ENCODE assay signal across 18 cellular contexts in genomic region chr6:136344420-136344819, GRCh38. TPM values are rescaled to one million over a fixed set of nuclear protein-coding genes. Genes with fewer than 3 reads are reported as not detected.
DNase-seq lines count a peak whose midpoint lies in the region; ATAC-seq and TF ChIP-seq lines count a peak whose summit lies in the region.
"Had no signal": no experiment of that assay in that cellular context is flagged by ENCODE, and none has a peak within 500 bp of the region (broad histone marks: within the 10 kb centered on the region; RNA-seq: fewer than 3 reads in every experiment).

No MANE protein-coding gene starts in this region.

- ATAC-seq in WTC11 = no peak
- ATAC-seq in stimulated activated effector memory CD8-positive, alpha-beta T cell treated with anti-CD3 and anti-CD28 coated beads, Interleukin-12 subunit alpha, Interleukin-12 subunit beta, amount 100 ng/mL, for 72 hours = no peak
- no peak for ATAC-seq in HG03095 (IDR thresholded peaks at IDR 0.05; ENCODE audit: unreplicated experiment)
- ATAC-seq: activated CD8-positive, alpha-beta T cell treated with anti-CD3 and anti-CD28 coated beads for 36 hours; foreskin keratinocyte; left lung; Panc1 had no signal

- POLR2A ChIA-PET in BJ (lab: Charles Lee) = no interaction called here
- POLR2A ChIA-PET in WTC11 (lab: Charles Lee) = no interaction called here

- DNase-seq in BJ (ENCODE audit: low read depth) (peak; percentile 7), HT1080 (ENCODE audit: low read depth) (peak; percentile 24), brain microvascular endothelial cell (peak; percentile 59), lung microvascular endothelial cell (ENCODE audit: low read depth in 2 of 2) (peak; percentile 1 to 2), GM20000 (ENCODE audit: low spot score) (no peak), WTC11 (ENCODE audit: low spot score) (no peak)
- DNase-seq in stimulated activated effector memory CD8-positive, alpha-beta T cell treated with anti-CD3 and anti-CD28 coated beads, Interleukin-12 subunit alpha, Interleukin-12 subunit beta, amount 100 ng/mL, for 72 hours (ENCODE audit: low spot score in 2 of 2) = no peak
- DNase-seq: activated CD8-positive, alpha-beta T cell treated with anti-CD3 and anti-CD28 coated beads for 36 hours; AML-193; foreskin keratinocyte; left lung; NCI-H1694; NCI-H526 treated with DMSO at 0.1 percent for 48 hours; SW 1271 had no signal

- no peak overlapping the region for H3K27ac ChIP-seq in brain microvascular endothelial cell
- H3K27ac ChIP-seq: foreskin keratinocyte, left lung, vagina had no signal

- no peak overlapping the region for H3K27ac Mint-ChIP-seq in WTC11
- H3K27ac Mint-ChIP-seq in stimulated activated effector memory CD8-positive, alpha-beta T cell treated with anti-CD3 and anti-CD28 coated beads, Interleukin-12 subunit alpha, Interleukin-12 subunit beta, amount 100 ng/mL, for 72 hours = no peak overlapping the region
- H3K27ac Mint-ChIP-seq: activated CD8-positive, alpha-beta T cell treated with anti-CD3 and anti-CD28 coated beads for 36 hours; progenitor cell of endocrine pancreas had no signal

- CTCF ChIA-PET in BJ (lab: Yijun Ruan, JAX) (interaction anchor here (1.7 kb wide), 1 partner anchor 27 kb away, joined by 4 read pairs; no protein-coding TSS in a partner anchor), WTC11 (lab: Charles Lee) (interaction anchor here (1.3 kb wide), 1 partner anchor 206 kb away, joined by 3 read pairs; the partner anchor contains the start of gene MAP7)

- peaks cover 5% of the 10 kb centered on the region for H3K4me1 Mint-ChIP-seq in WTC11
- H3K4me1 Mint-ChIP-seq in stimulated activated effector memory CD8-positive, alpha-beta T cell treated with anti-CD3 and anti-CD28 coated beads, Interleukin-12 subunit alpha, Interleukin-12 subunit beta, amount 100 ng/mL, for 72 hours = no peaks in the 10 kb centered on the region

- no peaks in the 10 kb centered on the region for H3K9me3 Mint-ChIP-seq in WTC11
- H3K9me3 Mint-ChIP-seq in stimulated activated effector memory CD8-positive, alpha-beta T cell treated with anti-CD3 and anti-CD28 coated beads, Interleukin-12 subunit alpha, Interleukin-12 subunit beta, amount 100 ng/mL, for 72 hours = no peaks in the 10 kb centered on the region
- H3K9me3 Mint-ChIP-seq: activated CD8-positive, alpha-beta T cell treated with anti-CD3 and anti-CD28 coated beads for 36 hours had no signal

- TF ChIP-seq CTCF in BJ (IDR thresholded peaks at IDR 0.05; ENCODE audit: insufficient read depth, low read depth, low read length) (no peak), brain microvascular endothelial cell (IDR thresholded peaks at IDR 0.05; ENCODE audit: low read depth, low read length, missing control alignments) (no peak), GM20000 (IDR thresholded peaks at IDR 0.05; ENCODE audit: extremely low read depth, missing control alignments) (no peak), WTC11 (IDR thresholded peaks at IDR 0.05) (no peak)

- H3K27me3 ChIP-seq in BJ (ENCODE audit: control insufficient read depth, insufficient read depth, low read length) (no peaks in the 10 kb centered on the region), brain microvascular endothelial cell (replicated peaks) (no peaks in the 10 kb centered on the region)
- H3K27me3 ChIP-seq: foreskin keratinocyte, left lung, vagina had no signal

- H3K4me3 ChIP-seq in BJ (ENCODE audit: low read depth, low read length) (no peak overlapping the region), brain microvascular endothelial cell (ENCODE audit: low read depth, low read length) (no peak overlapping the region)
- H3K4me3 ChIP-seq: left lung, vagina had no signal

- H3K27me3 Mint-ChIP-seq in WTC11 (ENCODE audit: low read depth) = no peaks in the 10 kb centered on the region
- H3K27me3 Mint-ChIP-seq: activated CD8-positive, alpha-beta T cell treated with anti-CD3 and anti-CD28 coated beads for 36 hours; progenitor cell of endocrine pancreas had no signal

- H3K4me3 Mint-ChIP-seq in WTC11 = no peak overlapping the region
- H3K4me3 Mint-ChIP-seq in stimulated activated effector memory CD8-positive, alpha-beta T cell treated with anti-CD3 and anti-CD28 coated beads, Interleukin-12 subunit alpha, Interleukin-12 subunit beta, amount 100 ng/mL, for 72 hours = no peak overlapping the region
- H3K4me3 Mint-ChIP-seq: activated CD8-positive, alpha-beta T cell treated with anti-CD3 and anti-CD28 coated beads for 36 hours had no signal

- in situ Hi-C loops in brain microvascular endothelial cell (cut with HindIII; ENCODE audit: low pct_ligation_motif_present, low sequenced_read_pairs) = no loop called here

- H3K36me3 Mint-ChIP-seq in WTC11 = peaks cover 19% of the 10 kb centered on the region
- no peaks in the 10 kb centered on the region for H3K36me3 Mint-ChIP-seq in stimulated activated effector memory CD8-positive, alpha-beta T cell treated with anti-CD3 and anti-CD28 coated beads, Interleukin-12 subunit alpha, Interleukin-12 subunit beta, amount 100 ng/mL, for 72 hours

- H3K36me3 ChIP-seq in BJ (ENCODE audit: control insufficient read depth, insufficient read depth, low read length) = no peaks in the 10 kb centered on the region
- H3K36me3 ChIP-seq in brain microvascular endothelial cell (replicated peaks) = no peaks in the 10 kb centered on the region
- H3K36me3 ChIP-seq: vagina had no signal

TF ChIP-seq in WTC11, 78 proteins besides CTCF, POLR2A, EP300 and RAD21:
- TF ChIP-seq ZNF317 (CRISPR knock-in tag; IDR thresholded peaks at IDR 0.05; ENCODE audit: borderline replicate concordance, low read depth) = no peak
- TF ChIP-seq JUN (CRISPR knock-in tag; IDR thresholded peaks at IDR 0.05) = no peak
- TF ChIP-seq PRRX2 (CRISPR knock-in tag; IDR thresholded peaks at IDR 0.05) = no peak
- TF ChIP-seq, protein P1, sequence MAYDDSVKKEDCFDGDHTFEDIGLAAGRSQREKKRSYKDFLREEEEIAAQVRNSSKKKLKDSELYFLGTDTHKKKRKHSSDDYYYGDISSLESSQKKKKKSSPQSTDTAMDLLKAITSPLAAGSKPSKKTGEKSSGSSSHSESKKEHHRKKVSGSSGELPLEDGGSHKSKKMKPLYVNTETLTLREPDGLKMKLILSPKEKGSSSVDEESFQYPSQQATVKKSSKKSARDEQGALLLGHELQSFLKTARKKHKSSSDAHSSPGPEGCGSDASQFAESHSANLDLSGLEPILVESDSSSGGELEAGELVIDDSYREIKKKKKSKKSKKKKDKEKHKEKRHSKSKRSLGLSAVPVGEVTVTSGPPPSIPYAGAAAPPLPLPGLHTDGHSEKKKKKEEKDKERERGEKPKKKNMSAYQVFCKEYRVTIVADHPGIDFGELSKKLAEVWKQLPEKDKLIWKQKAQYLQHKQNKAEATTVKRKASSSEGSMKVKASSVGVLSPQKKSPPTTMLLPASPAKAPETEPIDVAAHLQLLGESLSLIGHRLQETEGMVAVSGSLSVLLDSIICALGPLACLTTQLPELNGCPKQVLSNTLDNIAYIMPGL (CRISPR knock-in tag; IDR thresholded peaks at IDR 0.05) = no peak
- TF ChIP-seq, protein P2, sequence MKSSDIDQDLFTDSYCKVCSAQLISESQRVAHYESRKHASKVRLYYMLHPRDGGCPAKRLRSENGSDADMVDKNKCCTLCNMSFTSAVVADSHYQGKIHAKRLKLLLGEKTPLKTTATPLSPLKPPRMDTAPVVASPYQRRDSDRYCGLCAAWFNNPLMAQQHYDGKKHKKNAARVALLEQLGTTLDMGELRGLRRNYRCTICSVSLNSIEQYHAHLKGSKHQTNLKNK (CRISPR knock-in tag; IDR thresholded peaks at IDR 0.05) = no peak
- no peak for TF ChIP-seq IRF1 (CRISPR knock-in tag; IDR thresholded peaks at IDR 0.05)
- TF ChIP-seq ZNF263 (CRISPR knock-in tag; IDR thresholded peaks at IDR 0.05; ENCODE audit: low read depth) = no peak
- TF ChIP-seq IRF2 (CRISPR knock-in tag; IDR thresholded peaks at IDR 0.05; ENCODE audit: borderline replicate concordance, low read depth) = no peak
- TF ChIP-seq GRHL2 (CRISPR knock-in tag; IDR thresholded peaks at IDR 0.05; ENCODE audit: insufficient replicate concordance, severe bottlenecking) = no peak
- TF ChIP-seq, protein P3, sequence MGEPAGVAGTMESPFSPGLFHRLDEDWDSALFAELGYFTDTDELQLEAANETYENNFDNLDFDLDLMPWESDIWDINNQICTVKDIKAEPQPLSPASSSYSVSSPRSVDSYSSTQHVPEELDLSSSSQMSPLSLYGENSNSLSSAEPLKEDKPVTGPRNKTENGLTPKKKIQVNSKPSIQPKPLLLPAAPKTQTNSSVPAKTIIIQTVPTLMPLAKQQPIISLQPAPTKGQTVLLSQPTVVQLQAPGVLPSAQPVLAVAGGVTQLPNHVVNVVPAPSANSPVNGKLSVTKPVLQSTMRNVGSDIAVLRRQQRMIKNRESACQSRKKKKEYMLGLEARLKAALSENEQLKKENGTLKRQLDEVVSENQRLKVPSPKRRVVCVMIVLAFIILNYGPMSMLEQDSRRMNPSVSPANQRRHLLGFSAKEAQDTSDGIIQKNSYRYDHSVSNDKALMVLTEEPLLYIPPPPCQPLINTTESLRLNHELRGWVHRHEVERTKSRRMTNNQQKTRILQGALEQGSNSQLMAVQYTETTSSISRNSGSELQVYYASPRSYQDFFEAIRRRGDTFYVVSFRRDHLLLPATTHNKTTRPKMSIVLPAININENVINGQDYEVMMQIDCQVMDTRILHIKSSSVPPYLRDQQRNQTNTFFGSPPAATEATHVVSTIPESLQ (CRISPR knock-in tag; IDR thresholded peaks at IDR 0.05) = no peak
- TF ChIP-seq, protein P4, sequence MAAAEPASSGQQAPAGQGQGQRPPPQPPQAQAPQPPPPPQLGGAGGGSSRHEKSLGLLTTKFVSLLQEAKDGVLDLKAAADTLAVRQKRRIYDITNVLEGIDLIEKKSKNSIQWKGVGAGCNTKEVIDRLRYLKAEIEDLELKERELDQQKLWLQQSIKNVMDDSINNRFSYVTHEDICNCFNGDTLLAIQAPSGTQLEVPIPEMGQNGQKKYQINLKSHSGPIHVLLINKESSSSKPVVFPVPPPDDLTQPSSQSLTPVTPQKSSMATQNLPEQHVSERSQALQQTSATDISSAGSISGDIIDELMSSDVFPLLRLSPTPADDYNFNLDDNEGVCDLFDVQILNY (CRISPR knock-in tag; IDR thresholded peaks at IDR 0.05) = no peak

RNA-seq across cellular contexts. Expression of gene BCLAF1, which starts 54.8 kb away (rescaled TPM):
- polyA plus RNA-seq in BJ (2011; rRNA removed) = 39.1 and 79.2 TPM in 2 replicates
- polyA minus RNA-seq in BJ (2011; rRNA and poly(A)+ RNA removed) = 52.9 and 56.3 TPM in 2 replicates
- total RNA-seq in HT1080 (2014; rRNA removed; shearing (Covaris generic)) = 99.0 and 109 TPM in 2 replicates
- polyA plus RNA-seq in HT1080 (2015; cell fraction: cytosol; rRNA removed) = 45.7 and 55.3 TPM in 2 replicates
- polyA plus RNA-seq in HT1080 (2015; cell fraction: nucleus; rRNA removed) = 172 and 174 TPM in 2 replicates
- total RNA-seq in lung microvascular endothelial cell (58.4 and 67.3 TPM in 2 replicates), WTC11 (2021) (147 to 184 TPM (median 162 TPM) in 3 replicates)

Comparison
In these comparisons a context has a peak if more than half of its experiments do, and no peak if none do; other contexts are left out.
1. DNase-seq: peak in BJ (single experiment), HT1080 (single experiment), brain microvascular endothelial cell (single experiment) and lung microvascular endothelial cell (2 of 2); none in GM20000 (single experiment), WTC11 (single experiment) and stimulated activated effector memory CD8-positive, alpha-beta T cell treated with anti-CD3 and anti-CD28 coated beads, Interleukin-12 subunit alpha, Interleukin-12 subunit beta, amount 100 ng/mL, for 72 hours (0 of 2).